In genomic region chr17:8091033-8091687, GRCh38 we compare ENCODE assay signal across 1 cellular context.
TF ChIP-seq lines count a peak whose summit lies in the region.

No MANE protein-coding gene starts in this region.

TF ChIP-seq in GM12878, 131 proteins besides CTCF, POLR2A, EP300 and RAD21 (continues in another document):
- TF ChIP-seq MXI1 (IDR thresholded peaks at IDR 0.05; ENCODE audit: low read depth, low read length) (no peak), E2F8 (IDR thresholded peaks at IDR 0.05; ENCODE audit: low read depth, partially characterized antibody) (no peak), BHLHE40 (IDR thresholded peaks at IDR 0.05; ENCODE audit: borderline replicate concordance in 1 of 2, low read depth in 2 of 2, low read length in 1 of 2) (no peak), TCF12 (IDR thresholded peaks at IDR 0.05; ENCODE audit: low read depth, low read length) (0 out of 2 replicates have a peak, but pooled peaks have one; percentile 8), POLR2AphosphoS2 (IDR thresholded peaks at IDR 0.05; ENCODE audit: low read depth, low read length) (no peak), RCOR1 (conservative IDR thresholded peaks at IDR 0.05; ENCODE audit: low read depth, low read length) (no peak), MEF2B (IDR thresholded peaks at IDR 0.05; ENCODE audit: partially characterized antibody, poor library complexity, severe bottlenecking) (peak; percentile 92), ZNF622 (IDR thresholded peaks at IDR 0.05) (no peak), RBBP5 (conservative IDR thresholded peaks at IDR 0.05) (no peak), NR2F1 (conservative IDR thresholded peaks at IDR 0.05) (peak; percentile 64), SUZ12 (IDR thresholded peaks at IDR 0.05; ENCODE audit: unreplicated experiment) (no peak), SP1 (IDR thresholded peaks at IDR 0.05; ENCODE audit: low read depth, low read length) (no peak), YY1 (IDR thresholded peaks at IDR 0.05; ENCODE audit: low read depth, low read length) (no peak), IKZF2 (IDR thresholded peaks at IDR 0.05) (peak; percentile 60 to 73; a peak in 3 of 4 replicates), IKZF1 (conservative IDR thresholded peaks at IDR 0.05) (peak; percentile 81), JUND (IDR thresholded peaks at IDR 0.05; ENCODE audit: low read depth, low read length) (no peak), CREB1 (IDR thresholded peaks at IDR 0.05; ENCODE audit: low read depth) (no peak), CBX3 (IDR thresholded peaks at IDR 0.05; ENCODE audit: borderline replicate concordance, low read depth) (no peak), ZBTB33 (IDR thresholded peaks at IDR 0.05) (no peak), NFIC (IDR thresholded peaks at IDR 0.05; ENCODE audit: low read depth, low read length) (no peak), RELB (IDR thresholded peaks at IDR 0.05; ENCODE audit: low read depth) (peak; percentile 59; the same call in 1 of the 2 replicates), MTA2 (IDR thresholded peaks at IDR 0.05; ENCODE audit: low read depth) (peak; percentile 35; the same call in 1 of the 2 replicates), PAX5 (IDR thresholded peaks at IDR 0.05; ENCODE audit: borderline replicate concordance, low read depth, low read length) (no peak), SMARCA5 (IDR thresholded peaks at IDR 0.05) (0 out of 2 replicates have a peak, but pooled peaks have one; percentile 22), POU2F2 (IDR thresholded peaks at IDR 0.05; ENCODE audit: borderline replicate concordance, low read depth, low read length) (peak; percentile 97; the same call in 2 of the 3 replicates), DPF2 (IDR thresholded peaks at IDR 0.05) (peak; percentile 66; the same call in 1 of the 2 replicates), SRF (IDR thresholded peaks at IDR 0.05; ENCODE audit: low read depth in 2 of 2, low read length in 2 of 2) (no peak), CUX1 (IDR thresholded peaks at IDR 0.05; ENCODE audit: insufficient replicate concordance, low read depth, low read length) (no peak), SREBF1 (IDR thresholded peaks at IDR 0.05; ENCODE audit: low read length) (no peak), ZNF274 (IDR thresholded peaks at IDR 0.05; ENCODE audit: insufficient read depth, insufficient read length) (no peak), RELA (IDR thresholded peaks at IDR 0.05; ENCODE audit: borderline replicate concordance, partially characterized antibody) (peak; percentile 31), TCF3 (IDR thresholded peaks at IDR 0.05; ENCODE audit: borderline replicate concordance, insufficient read depth, low read depth, low read length) (no peak), EED (IDR thresholded peaks at IDR 0.05; ENCODE audit: low read depth) (peak; percentile 59; the same call in 1 of the 2 replicates), ZZZ3 (IDR thresholded peaks at IDR 0.05; ENCODE audit: control insufficient read depth, insufficient read length, low read depth) (no peak), CEBPZ (IDR thresholded peaks at IDR 0.05; ENCODE audit: low read depth, low read length) (no peak), ATF2 (IDR thresholded peaks at IDR 0.05; ENCODE audit: low read length) (no peak), ZNF24 (IDR thresholded peaks at IDR 0.05) (no peak), PRDM15 (CRISPR knock-in tag; IDR thresholded peaks at IDR 0.05) (no peak), SPI1 (IDR thresholded peaks at IDR 0.05; ENCODE audit: borderline replicate concordance, insufficient read depth, low read depth, low read length) (peak; percentile 84), BRCA1 (IDR thresholded peaks at IDR 0.05; ENCODE audit: low read depth, low read length) (no peak), ZNF384 (IDR thresholded peaks at IDR 0.05; ENCODE audit: borderline replicate concordance, low read depth, low read length) (no peak)
